ENCODE assay signal across 2 cellular contexts in genomic region chr6:13368079-13368478, GRCh38.
TF ChIP-seq lines count a peak whose summit lies in the region.

No MANE protein-coding gene starts in this region.

TF ChIP-seq in SK-N-SH, 30 proteins besides CTCF, POLR2A, EP300 and RAD21 (continued from another document):
- TF ChIP-seq, protein P1, sequence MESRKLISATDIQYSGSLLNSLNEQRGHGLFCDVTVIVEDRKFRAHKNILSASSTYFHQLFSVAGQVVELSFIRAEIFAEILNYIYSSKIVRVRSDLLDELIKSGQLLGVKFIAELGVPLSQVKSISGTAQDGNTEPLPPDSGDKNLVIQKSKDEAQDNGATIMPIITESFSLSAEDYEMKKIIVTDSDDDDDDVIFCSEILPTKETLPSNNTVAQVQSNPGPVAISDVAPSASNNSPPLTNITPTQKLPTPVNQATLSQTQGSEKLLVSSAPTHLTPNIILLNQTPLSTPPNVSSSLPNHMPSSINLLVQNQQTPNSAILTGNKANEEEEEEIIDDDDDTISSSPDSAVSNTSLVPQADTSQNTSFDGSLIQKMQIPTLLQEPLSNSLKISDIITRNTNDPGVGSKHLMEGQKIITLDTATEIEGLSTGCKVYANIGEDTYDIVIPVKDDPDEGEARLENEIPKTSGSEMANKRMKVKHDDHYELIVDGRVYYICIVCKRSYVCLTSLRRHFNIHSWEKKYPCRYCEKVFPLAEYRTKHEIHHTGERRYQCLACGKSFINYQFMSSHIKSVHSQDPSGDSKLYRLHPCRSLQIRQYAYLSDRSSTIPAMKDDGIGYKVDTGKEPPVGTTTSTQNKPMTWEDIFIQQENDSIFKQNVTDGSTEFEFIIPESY (IDR thresholded peaks at IDR 0.05; ENCODE audit: borderline replicate concordance, low read depth) = no peak
- TF ChIP-seq MXI1 (IDR thresholded peaks at IDR 0.05; ENCODE audit: low read depth, low read length) = no peak
- TF ChIP-seq SIN3A (IDR thresholded peaks at IDR 0.05; ENCODE audit: borderline replicate concordance, low read depth, low read length) = no peak
- TF ChIP-seq TEAD4 (IDR thresholded peaks at IDR 0.05; ENCODE audit: borderline replicate concordance, insufficient read depth) = no peak
- TF ChIP-seq RXRA (IDR thresholded peaks at IDR 0.05; ENCODE audit: borderline replicate concordance, low read depth) = no peak
- TF ChIP-seq SMC3 (IDR thresholded peaks at IDR 0.05; ENCODE audit: low read depth, low read length) = no peak
- TF ChIP-seq FOXJ3 (CRISPR knock-in tag; IDR thresholded peaks at IDR 0.05) = no peak
- no peak for TF ChIP-seq EZH2phosphoT487 (IDR thresholded peaks at IDR 0.05; ENCODE audit: borderline replicate concordance, low read depth)
- TF ChIP-seq POLR2AphosphoS5 (IDR thresholded peaks at IDR 0.05; ENCODE audit: low read depth, low read length) = no peak
TF ChIP-seq in SK-N-SH: peak in this region for 0.

TF ChIP-seq in SK-N-SH treated with all-trans-retinoic acid at 6 μM for 48 hours, 23 proteins besides CTCF, POLR2A, EP300 and RAD21 (continued from another document):
- no peak for TF ChIP-seq ZNF565 (CRISPR knock-in tag; conservative IDR thresholded peaks at IDR 0.05; ENCODE audit: low read depth)
- TF ChIP-seq CREB5 (CRISPR knock-in tag; IDR thresholded peaks at IDR 0.05; ENCODE audit: low read depth) = no peak
- TF ChIP-seq ZNF8 (CRISPR knock-in tag; IDR thresholded peaks at IDR 0.05) = no peak
- no peak for TF ChIP-seq ZNF70 (CRISPR knock-in tag; IDR thresholded peaks at IDR 0.05)
- TF ChIP-seq, protein P2, sequence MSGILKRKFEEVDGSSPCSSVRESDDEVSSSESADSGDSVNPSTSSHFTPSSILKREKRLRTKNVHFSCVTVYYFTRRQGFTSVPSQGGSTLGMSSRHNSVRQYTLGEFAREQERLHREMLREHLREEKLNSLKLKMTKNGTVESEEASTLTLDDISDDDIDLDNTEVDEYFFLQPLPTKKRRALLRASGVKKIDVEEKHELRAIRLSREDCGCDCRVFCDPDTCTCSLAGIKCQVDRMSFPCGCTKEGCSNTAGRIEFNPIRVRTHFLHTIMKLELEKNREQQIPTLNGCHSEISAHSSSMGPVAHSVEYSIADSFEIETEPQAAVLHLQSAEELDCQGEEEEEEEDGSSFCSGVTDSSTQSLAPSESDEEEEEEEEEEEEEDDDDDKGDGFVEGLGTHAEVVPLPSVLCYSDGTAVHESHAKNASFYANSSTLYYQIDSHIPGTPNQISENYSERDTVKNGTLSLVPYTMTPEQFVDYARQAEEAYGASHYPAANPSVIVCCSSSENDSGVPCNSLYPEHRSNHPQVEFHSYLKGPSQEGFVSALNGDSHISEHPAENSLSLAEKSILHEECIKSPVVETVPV (CRISPR knock-in tag; IDR thresholded peaks at IDR 0.05) = no peak
- no peak for TF ChIP-seq TCF4 (CRISPR knock-in tag; IDR thresholded peaks at IDR 0.05; ENCODE audit: borderline replicate concordance)
- no peak for TF ChIP-seq ARNTL (CRISPR knock-in tag; IDR thresholded peaks at IDR 0.05; ENCODE audit: borderline replicate concordance, low read depth)
- no peak for TF ChIP-seq PPARA (CRISPR knock-in tag; IDR thresholded peaks at IDR 0.05; ENCODE audit: borderline replicate concordance)
